In genomic region chr14:101073598-101073965, GRCh38 we compare ENCODE assay signal across 15 cellular contexts.
DNase-seq lines count a peak whose midpoint lies in the region; ATAC-seq and TF ChIP-seq lines count a peak whose summit lies in the region.
"Had no signal": no experiment of that assay in that cellular context is flagged by ENCODE, and none has a peak within 500 bp of the region (broad histone marks: within the 10 kb centered on the region; RNA-seq: fewer than 3 reads in every experiment).

No MANE protein-coding gene starts in this region.

- TF ChIP-seq CTCF in right atrium auricular region (IDR thresholded peaks at IDR 0.05), result no peak
- no peak for TF ChIP-seq CTCF in left ventricle myocardium inferior (IDR thresholded peaks at IDR 0.05; ENCODE audit: borderline replicate concordance)
- TF ChIP-seq CTCF in VCaP (conservative IDR thresholded peaks at IDR 0.05), result no peak
- TF ChIP-seq CTCF in lung (IDR thresholded peaks at IDR 0.05; ENCODE audit: control extremely low read depth, extremely low read depth), result no peak

- intact Hi-C loops in left ventricle myocardium inferior (cut with micrococcal nuclease), result no loop called here

- no peak overlapping the region for H3K27ac ChIP-seq in right atrium auricular region
- H3K27ac ChIP-seq in left ventricle myocardium inferior (replicated peaks), result no peak overlapping the region
- peak overlapping the region; percentile 40; the same call in 1 of the 2 replicates for H3K27ac ChIP-seq in VCaP
- no peak overlapping the region for H3K27ac ChIP-seq in lung (ENCODE audit: low read depth in 1 of 2, low read length in 1 of 2)
- H3K27ac ChIP-seq: prostate gland had no signal

- H3K9me3 ChIP-seq in right atrium auricular region (no peaks in the 10 kb centered on the region), left ventricle myocardium inferior (replicated peaks) (no peaks in the 10 kb centered on the region), lung (ENCODE audit: control insufficient read depth in 2 of 2, insufficient read depth in 1 of 2, low read length in 1 of 2) (no peaks in the 10 kb centered on the region)
- H3K9me3 ChIP-seq: HAP-1, MG63, prostate gland, SJCRH30, vagina had no signal

- H3K4me3 ChIP-seq in right atrium auricular region (no peak overlapping the region), left ventricle myocardium inferior (no peak overlapping the region), lung (no peak overlapping the region)
- H3K4me3 ChIP-seq: HAP-1, MG63, prostate gland, SJCRH30, vagina had no signal

- H3K36me3 ChIP-seq in right atrium auricular region (no peaks in the 10 kb centered on the region), left ventricle myocardium inferior (no peaks in the 10 kb centered on the region), lung (ENCODE audit: control insufficient read depth in 2 of 2, insufficient read depth in 2 of 2, low read length in 2 of 2) (no peaks in the 10 kb centered on the region)
- H3K36me3 ChIP-seq: HAP-1, MG63, prostate gland, vagina had no signal

- H3K4me1 ChIP-seq in right atrium auricular region (peaks cover 0 to 11% of the 10 kb centered on the region in 2 donors), left ventricle myocardium inferior (peaks cover 9% of the 10 kb centered on the region), lung (ENCODE audit: control insufficient read depth in 2 of 2, insufficient read depth in 2 of 2, low read length in 2 of 2) (no peaks in the 10 kb centered on the region)
- H3K4me1 ChIP-seq: HAP-1 had no signal

- H3K27me3 ChIP-seq in right atrium auricular region, result peaks cover 4 to 15% of the 10 kb centered on the region in 2 donors
- H3K27me3 ChIP-seq in left ventricle myocardium inferior (ENCODE audit: low read depth), result peaks cover 100% of the 10 kb centered on the region
- peaks cover 6% of the 10 kb centered on the region for H3K27me3 ChIP-seq in lung (ENCODE audit: control insufficient read depth, insufficient read depth)
- H3K27me3 ChIP-seq: MG63, SJCRH30, vagina had no signal

- ATAC-seq in lung (ENCODE audit: insufficient read depth, low FRiP score) (no peak), HG03342 (IDR thresholded peaks at IDR 0.05; ENCODE audit: unreplicated experiment) (no peak), HG02798 (IDR thresholded peaks at IDR 0.05; ENCODE audit: poor library complexity, unreplicated experiment) (no peak), GM18870 (IDR thresholded peaks at IDR 0.05; ENCODE audit: unreplicated experiment) (no peak)

- DNase-seq in right atrium auricular region (ENCODE audit: low spot score) (peak; percentile 23), left ventricle myocardium inferior (no peak), lung (ENCODE audit: low spot score) (peak; percentile 4), AG08396 (ENCODE audit: low spot score) (no peak)
- DNase-seq: central memory CD4-positive, alpha-beta T cell; stimulated activated naive CD4-positive, alpha-beta T cell treated with Interleukin-2 at 50 U/mL for 16 hours had no signal

- 81 to 90% methylated on average over 7 of the region's 7 CpGs for WGBS in lung, 2 donors

Comparison
In these comparisons a context has a peak if more than half of its experiments do, and no peak if none do; other contexts are left out.
1. DNase-seq: peak in right atrium auricular region (single experiment) and lung (single experiment); none in left ventricle myocardium inferior (single experiment) and AG08396 (single experiment).